17 cellular contexts compared by ENCODE assay signal in the genomic region with DNA sequence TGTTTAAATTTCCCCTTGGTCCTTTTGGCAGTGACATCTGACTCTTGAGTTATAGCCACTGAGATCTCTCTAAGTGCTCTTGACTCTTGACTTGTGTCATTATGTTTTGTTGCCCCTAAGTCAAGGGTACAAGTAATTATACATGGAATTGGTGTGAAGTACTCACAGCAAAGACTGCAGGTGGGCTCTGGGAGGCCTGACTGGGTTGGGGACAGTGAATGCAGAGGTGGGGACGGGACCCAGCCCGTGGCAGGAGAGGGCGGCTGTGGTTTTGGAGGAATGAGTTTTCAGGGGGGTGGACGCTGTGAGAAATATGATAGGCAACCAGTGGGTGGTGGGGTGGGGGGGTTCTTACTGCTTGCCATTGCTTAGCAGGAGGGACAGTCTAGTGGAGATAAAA.
DNase-seq lines count a peak whose midpoint lies in the region; ATAC-seq and TF ChIP-seq lines count a peak whose summit lies in the region.
"Had no signal": no experiment of that assay in that cellular context is flagged by ENCODE, and none has a peak within 500 bp of the region (broad histone marks: within the 10 kb centered on the region; RNA-seq: fewer than 3 reads in every experiment).

No MANE protein-coding gene starts in this region.

- H3K27me3 ChIP-seq in CD8-positive, alpha-beta T cell (ENCODE audit: insufficient read depth, low read length): no peaks in the 10 kb centered on the region
- H3K27me3 ChIP-seq: gastrocnemius medialis, left lung had no signal

- no peak for DNase-seq in activated CD4-positive, CD25-positive, alpha-beta regulatory T cell (lab: John Stamatoyannopoulos, UW)
- no peak for DNase-seq in CD8-positive, alpha-beta T cell
- no peak for DNase-seq in naive thymus-derived CD8-positive, alpha-beta T cell
- DNase-seq: ACHN, anterior cingulate cortex, gastrocnemius medialis, H7, Karpas-422, left lung, NCI-H1092 treated with DMSO at 0.1 percent for 48 hours, NCI-H2227 treated with DMSO at 0.1 percent for 48 hours had no signal

- H3K27me3 Mint-ChIP-seq in CD8-positive, alpha-beta T cell (ENCODE audit: low read depth): no peaks in the 10 kb centered on the region
- no peaks in the 10 kb centered on the region for H3K27me3 Mint-ChIP-seq in activated T-helper 17 cell treated with anti-CD3 and anti-CD28 coated beads, Interleukin-2, amount 50 U/mL, for 72 hours
- H3K27me3 Mint-ChIP-seq in naive thymus-derived CD8-positive, alpha-beta T cell: no peaks in the 10 kb centered on the region

- CTCF ChIA-PET in CD8-positive, alpha-beta T cell (lab: Charles Lee): no interaction called here

- H3K9me3 Mint-ChIP-seq in CD8-positive, alpha-beta T cell: no peaks in the 10 kb centered on the region
- H3K9me3 Mint-ChIP-seq in activated T-helper 17 cell treated with anti-CD3 and anti-CD28 coated beads, Interleukin-2, amount 50 U/mL, for 72 hours: no peaks in the 10 kb centered on the region
- peaks cover 0 to 4% (median 3%) of the 10 kb centered on the region in 9 donors for H3K9me3 Mint-ChIP-seq in naive thymus-derived CD8-positive, alpha-beta T cell
- H3K9me3 Mint-ChIP-seq: WTC11 had no signal

- peaks cover 51% of the 10 kb centered on the region for H3K36me3 Mint-ChIP-seq in CD8-positive, alpha-beta T cell
- H3K36me3 Mint-ChIP-seq in activated T-helper 17 cell treated with anti-CD3 and anti-CD28 coated beads, Interleukin-2, amount 50 U/mL, for 72 hours (ENCODE audit: low read depth): peaks cover 80% of the 10 kb centered on the region
- peaks cover 0 to 41% (median 31%) of the 10 kb centered on the region in 3 donors for H3K36me3 Mint-ChIP-seq in naive thymus-derived CD8-positive, alpha-beta T cell
- H3K36me3 Mint-ChIP-seq: WTC11 had no signal

- ATAC-seq in activated CD4-positive, CD25-positive, alpha-beta regulatory T cell treated with anti-CD3 and anti-CD28 coated beads, Interleukin-2, amount 50 U/mL, for 24 hours: peak; percentile 18 to 39
- ATAC-seq in CD8-positive, alpha-beta T cell: no peak
- ATAC-seq in activated T-helper 17 cell treated with anti-CD3 and anti-CD28 coated beads, Interleukin-2, amount 50 U/mL, for 72 hours (replicated peaks): peak; percentile 16
- ATAC-seq in naive thymus-derived CD8-positive, alpha-beta T cell: no peak
- ATAC-seq in esophagus mucosa (no peak), GM19351 (IDR thresholded peaks at IDR 0.05; ENCODE audit: unreplicated experiment) (no peak), GM19035 (IDR thresholded peaks at IDR 0.05; ENCODE audit: unreplicated experiment) (no peak)
- ATAC-seq: gastrocnemius medialis, left lung, WTC11 had no signal

- H3K4me1 ChIP-seq in CD8-positive, alpha-beta T cell (ENCODE audit: insufficient read depth, low read length): peaks cover 76% of the 10 kb centered on the region

- H3K4me3 Mint-ChIP-seq in CD8-positive, alpha-beta T cell: no peak overlapping the region
- peak overlapping the region; percentile 40 for H3K4me3 Mint-ChIP-seq in activated T-helper 17 cell treated with anti-CD3 and anti-CD28 coated beads, Interleukin-2, amount 50 U/mL, for 72 hours
- peak overlapping the region in 6 of 10 donors; percentile 2 to 69 (median 46) for H3K4me3 Mint-ChIP-seq in naive thymus-derived CD8-positive, alpha-beta T cell
- H3K4me3 Mint-ChIP-seq: WTC11 had no signal

- H3K36me3 ChIP-seq in CD8-positive, alpha-beta T cell (ENCODE audit: insufficient read depth, low read length): no peaks in the 10 kb centered on the region
- H3K36me3 ChIP-seq: gastrocnemius medialis, left lung had no signal

- H3K27ac Mint-ChIP-seq in CD8-positive, alpha-beta T cell: peak overlapping the region; percentile 52
- H3K27ac Mint-ChIP-seq in activated T-helper 17 cell treated with anti-CD3 and anti-CD28 coated beads, Interleukin-2, amount 50 U/mL, for 72 hours: peak overlapping the region; percentile 68
- H3K27ac Mint-ChIP-seq in naive thymus-derived CD8-positive, alpha-beta T cell: peak overlapping the region; percentile 37 to 84 (median 76)

- H3K4me1 Mint-ChIP-seq in CD8-positive, alpha-beta T cell (ENCODE audit: low read depth): peaks cover 84% of the 10 kb centered on the region
- peaks cover 59% of the 10 kb centered on the region for H3K4me1 Mint-ChIP-seq in activated T-helper 17 cell treated with anti-CD3 and anti-CD28 coated beads, Interleukin-2, amount 50 U/mL, for 72 hours
- peaks cover 58 to 94% (median 87%) of the 10 kb centered on the region in 4 donors for H3K4me1 Mint-ChIP-seq in naive thymus-derived CD8-positive, alpha-beta T cell

- TF ChIP-seq CTCF in CD8-positive, alpha-beta T cell (IDR thresholded peaks at IDR 0.05): no peak

- no peak overlapping the region for H3K27ac ChIP-seq in CD8-positive, alpha-beta T cell (ENCODE audit: low read depth, low read length)
- H3K27ac ChIP-seq: gastrocnemius medialis, left lung had no signal

- intact Hi-C loops in CD8-positive, alpha-beta T cell (cut with DNase I, micrococcal nuclease): no loop called here

- POLR2A ChIA-PET in CD8-positive, alpha-beta T cell (lab: Charles Lee): interaction anchor here (1.9 kb wide), 1 partner anchor 14 kb away, joined by 7 read pairs; no protein-coding TSS in a partner anchor
- POLR2A ChIA-PET in naive thymus-derived CD8-positive, alpha-beta T cell (lab: Charles Lee): no interaction called here

- no peak overlapping the region for H3K4me3 ChIP-seq in CD8-positive, alpha-beta T cell (ENCODE audit: low read depth, low read length)
- H3K4me3 ChIP-seq: gastrocnemius medialis, left lung had no signal

- no peaks in the 10 kb centered on the region for H3K9me3 ChIP-seq in CD8-positive, alpha-beta T cell (ENCODE audit: low read length)
- H3K9me3 ChIP-seq: gastrocnemius medialis, left lung had no signal

Comparison
In these comparisons a context has a peak if more than half of its experiments do, and no peak if none do; other contexts are left out.
1. ATAC-seq: peak in activated CD4-positive, CD25-positive, alpha-beta regulatory T cell treated with anti-CD3 and anti-CD28 coated beads, Interleukin-2, amount 50 U/mL, for 24 hours (2 of 2) and activated T-helper 17 cell treated with anti-CD3 and anti-CD28 coated beads, Interleukin-2, amount 50 U/mL, for 72 hours (single experiment); none in CD8-positive, alpha-beta T cell (single experiment), naive thymus-derived CD8-positive, alpha-beta T cell (0 of 2), esophagus mucosa (single experiment), GM19351 (single experiment) and GM19035 (single experiment).
2. Peak in every context shown above with its lines, with median percentiles within 50 percentile points of each other: H3K27ac Mint-ChIP-seq.